Comparison of ENCODE assay signal across 15 cellular contexts in the genomic region with DNA sequence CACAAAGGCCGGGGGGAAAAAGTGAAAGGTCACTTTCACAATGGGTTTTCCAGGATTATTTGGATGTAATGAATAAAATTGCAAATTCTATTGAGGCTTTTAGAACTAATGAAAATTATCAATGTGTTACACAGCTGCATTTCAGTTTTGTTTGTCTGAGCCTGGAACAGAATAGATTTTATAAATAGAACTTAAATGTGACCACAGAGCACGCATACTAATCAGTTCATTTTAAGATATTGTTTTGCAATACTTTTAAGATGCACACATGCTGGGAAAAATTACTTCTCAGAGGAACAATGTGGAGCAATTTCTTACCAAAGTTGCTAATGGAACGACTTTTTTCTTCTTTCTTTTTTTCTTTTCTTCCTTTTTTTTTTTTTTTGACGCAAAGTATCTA.
DNase-seq lines count a peak whose midpoint lies in the region; ATAC-seq and TF ChIP-seq lines count a peak whose summit lies in the region.
"Had no signal": no experiment of that assay in that cellular context is flagged by ENCODE, and none has a peak within 500 bp of the region (broad histone marks: within the 10 kb centered on the region; RNA-seq: fewer than 3 reads in every experiment).

No MANE protein-coding gene starts in this region.

- no peak overlapping the region for H4K91ac ChIP-seq in neuronal stem cell (ENCODE audit: low read depth, low read length, poor library complexity)

- no peaks in the 10 kb centered on the region for H3K27me3 Mint-ChIP-seq in WTC11 (ENCODE audit: low read depth)
- H3K27me3 Mint-ChIP-seq: CD4-positive, CD25-positive, alpha-beta regulatory T cell; IgD-negative memory B cell had no signal

- no peaks in the 10 kb centered on the region for H3K36me3 ChIP-seq in neuronal stem cell (replicated peaks in 1 of 2; ENCODE audit: control insufficient read depth in 2 of 2, insufficient read depth in 2 of 2, low read length in 2 of 2)
- H3K36me3 ChIP-seq in PC-9 (ENCODE audit: low read depth): no peaks in the 10 kb centered on the region
- H3K36me3 ChIP-seq: HAP-1 had no signal

- H3K4me1 Mint-ChIP-seq in WTC11: peaks cover 12% of the 10 kb centered on the region
- H3K4me1 Mint-ChIP-seq: CD4-positive, CD25-positive, alpha-beta regulatory T cell; IgD-negative memory B cell had no signal

- no TSS peak for BruUV-seq in PC-9 (replicated peaks; lab: Mats Ljungman, UMichigan)

- CTCF ChIA-PET in PC-9 (lab: Charles Lee) (no interaction called here), WTC11 (lab: Charles Lee) (no interaction called here)

- no peak overlapping the region for H3K18ac ChIP-seq in neuronal stem cell (ENCODE audit: low read length)

- no peaks in the 10 kb centered on the region for H3K36me3 Mint-ChIP-seq in WTC11
- H3K36me3 Mint-ChIP-seq: CD4-positive, CD25-positive, alpha-beta regulatory T cell; IgD-negative memory B cell had no signal

- H3K4me3 Mint-ChIP-seq in WTC11: no peak overlapping the region
- H3K4me3 Mint-ChIP-seq: CD4-positive, CD25-positive, alpha-beta regulatory T cell; IgD-negative memory B cell had no signal

- H3K27me3 ChIP-seq in neuronal stem cell (ENCODE audit: control insufficient read depth in 3 of 3, insufficient read depth in 3 of 3, low read depth in 1 of 3, low read length in 3 of 3): no peaks in the 10 kb centered on the region
- no peaks in the 10 kb centered on the region for H3K27me3 ChIP-seq in PC-9 (ENCODE audit: insufficient read depth, low read depth)

- no peak overlapping the region for H3K23ac ChIP-seq in neuronal stem cell (ENCODE audit: low read depth, low read length, poor library complexity)

- no peak overlapping the region for H2BK5ac ChIP-seq in neuronal stem cell (ENCODE audit: low read length)

- H4K20me1 ChIP-seq in PC-9 (ENCODE audit: insufficient read depth): no peaks in the 10 kb centered on the region

- no peaks in the 10 kb centered on the region for H3K9me3 Mint-ChIP-seq in WTC11

- no peak for ATAC-seq in WTC11
- ATAC-seq: A549 had no signal

- H3K9ac ChIP-seq in neuronal stem cell (ENCODE audit: low read depth, low read length, poor library complexity): no peak overlapping the region

- no peaks in the 10 kb centered on the region for H3K79me1 ChIP-seq in neuronal stem cell (ENCODE audit: low read depth, low read length)

- no CpG with 5 or more reads among the region's 4 CpGs for WGBS in neuronal stem cell (ENCODE audit: extremely low coverage in 2 of 2, insufficient read length in 2 of 2, insufficient replicate concordance in 1 of 2), 2 donors

- TF ChIP-seq CTCF in PC-9 (conservative IDR thresholded peaks at IDR 0.05): no peak
- TF ChIP-seq CTCF in WTC11 (IDR thresholded peaks at IDR 0.05): no peak

- no peak overlapping the region for H2AK5ac ChIP-seq in neuronal stem cell (ENCODE audit: low read depth, low read length)

- H3K4me3 ChIP-seq in neuronal stem cell (ENCODE audit: low read length in 2 of 2) (no peak overlapping the region), PC-9 (no peak overlapping the region)
- H3K4me3 ChIP-seq: A549, HAP-1 had no signal

- no peak overlapping the region for H3K27ac Mint-ChIP-seq in WTC11
- H3K27ac Mint-ChIP-seq: IgD-negative memory B cell had no signal

- no peaks in the 10 kb centered on the region for H3K79me2 ChIP-seq in PC-9 (ENCODE audit: low read depth)

- intact Hi-C loops in PC-9 (cut with micrococcal nuclease; ENCODE audit: unreplicated experiment): no loop called here

- H4K8ac ChIP-seq in neuronal stem cell (ENCODE audit: low read depth, low read length): no peak overlapping the region

- H2AFZ ChIP-seq in neuronal stem cell (ENCODE audit: low read length): peak overlapping the region; percentile 5
- H2AFZ ChIP-seq in PC-9: no peak overlapping the region

- POLR2A ChIA-PET in PC-9 (lab: Charles Lee; ENCODE audit: unreplicated experiment) (no interaction called here), WTC11 (lab: Charles Lee) (no interaction called here)

- no peak overlapping the region for H3K4ac ChIP-seq in neuronal stem cell (ENCODE audit: low read length)

- no peaks in the 10 kb centered on the region for H3F3A ChIP-seq in PC-9 (ENCODE audit: insufficient read depth, low read depth)

- H2BK12ac ChIP-seq in neuronal stem cell (ENCODE audit: low read length): no peak overlapping the region

- H2BK120ac ChIP-seq in neuronal stem cell (ENCODE audit: low read depth, low read length): no peak overlapping the region

- DNase-seq in MV-4-11 (lab: John Stamatoyannopoulos, UW) (peak; percentile 63), amniotic epithelial cell (ENCODE audit: low read depth) (peak; percentile 30), fibroblast of gingiva (ENCODE audit: low read depth) (peak; percentile 46), neuronal stem cell (ENCODE audit: low spot score) (no peak), PC-9 (no peak), WTC11 (ENCODE audit: low spot score) (no peak), COLO668 (lab: John Stamatoyannopoulos, UW; ENCODE audit: unreplicated experiment) (no peak), germinal center (ENCODE audit: low spot score) (no peak)
- DNase-seq: Calu3; CD4-positive, CD25-positive, alpha-beta regulatory T cell; DMS79; EL had no signal

- no peak overlapping the region for H3K4me2 ChIP-seq in neuronal stem cell (ENCODE audit: insufficient read depth, low read length, poor library complexity, severe bottlenecking)
- no peak overlapping the region for H3K4me2 ChIP-seq in PC-9
- H3K4me2 ChIP-seq: A549 had no signal

- no peaks in the 10 kb centered on the region for H3K9me2 ChIP-seq in PC-9 (ENCODE audit: insufficient read depth)

- H2BK15ac ChIP-seq in neuronal stem cell (ENCODE audit: low read length): no peak overlapping the region

- H3K4me1 ChIP-seq in neuronal stem cell (ENCODE audit: control insufficient read depth in 2 of 2, insufficient read depth in 1 of 2, low read depth in 1 of 2, low read length in 2 of 2): peaks cover 7 to 17% of the 10 kb centered on the region in 2 donors
- H3K4me1 ChIP-seq in PC-9 (replicated peaks; ENCODE audit: insufficient read depth): no peaks in the 10 kb centered on the region
- H3K4me1 ChIP-seq: A549 had no signal

- H3K9me3 ChIP-seq in neuronal stem cell (replicated peaks in 1 of 2; ENCODE audit: control insufficient read depth in 2 of 2, insufficient read depth in 1 of 2, low read depth in 1 of 2, low read length in 2 of 2): no peaks in the 10 kb centered on the region
- no peaks in the 10 kb centered on the region for H3K9me3 ChIP-seq in PC-9 (ENCODE audit: insufficient read depth, low read depth)
- H3K9me3 ChIP-seq: A549, HAP-1 had no signal

- H3K27ac ChIP-seq in neuronal stem cell (replicated peaks; ENCODE audit: low read length): no peak overlapping the region
- H3K27ac ChIP-seq in PC-9: no peak overlapping the region
- H3K27ac ChIP-seq: A549 had no signal

- H3K14ac ChIP-seq in neuronal stem cell (ENCODE audit: low read length): no peak overlapping the region

TF ChIP-seq in WTC11, 78 proteins besides CTCF, POLR2A, EP300 and RAD21:
- no peak for TF ChIP-seq RORB (CRISPR knock-in tag; IDR thresholded peaks at IDR 0.05)
- TF ChIP-seq ETV6 (CRISPR knock-in tag; IDR thresholded peaks at IDR 0.05): no peak
- TF ChIP-seq, protein P1, sequence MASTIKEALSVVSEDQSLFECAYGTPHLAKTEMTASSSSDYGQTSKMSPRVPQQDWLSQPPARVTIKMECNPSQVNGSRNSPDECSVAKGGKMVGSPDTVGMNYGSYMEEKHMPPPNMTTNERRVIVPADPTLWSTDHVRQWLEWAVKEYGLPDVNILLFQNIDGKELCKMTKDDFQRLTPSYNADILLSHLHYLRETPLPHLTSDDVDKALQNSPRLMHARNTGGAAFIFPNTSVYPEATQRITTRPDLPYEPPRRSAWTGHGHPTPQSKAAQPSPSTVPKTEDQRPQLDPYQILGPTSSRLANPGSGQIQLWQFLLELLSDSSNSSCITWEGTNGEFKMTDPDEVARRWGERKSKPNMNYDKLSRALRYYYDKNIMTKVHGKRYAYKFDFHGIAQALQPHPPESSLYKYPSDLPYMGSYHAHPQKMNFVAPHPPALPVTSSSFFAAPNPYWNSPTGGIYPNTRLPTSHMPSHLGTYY (CRISPR knock-in tag; IDR thresholded peaks at IDR 0.05): no peak
- TF ChIP-seq PRRX2 (CRISPR knock-in tag; IDR thresholded peaks at IDR 0.05): no peak

Comparison
In these comparisons a context has a peak if more than half of its experiments do, and no peak if none do; other contexts are left out.
1. DNase-seq: peak in MV-4-11 (single experiment), amniotic epithelial cell (single experiment) and fibroblast of gingiva (single experiment); none in neuronal stem cell (single experiment), PC-9 (0 of 2), WTC11 (single experiment), COLO668 (single experiment) and germinal center (single experiment).